ENCODE assay signal across 17 cellular contexts in the genomic region with DNA sequence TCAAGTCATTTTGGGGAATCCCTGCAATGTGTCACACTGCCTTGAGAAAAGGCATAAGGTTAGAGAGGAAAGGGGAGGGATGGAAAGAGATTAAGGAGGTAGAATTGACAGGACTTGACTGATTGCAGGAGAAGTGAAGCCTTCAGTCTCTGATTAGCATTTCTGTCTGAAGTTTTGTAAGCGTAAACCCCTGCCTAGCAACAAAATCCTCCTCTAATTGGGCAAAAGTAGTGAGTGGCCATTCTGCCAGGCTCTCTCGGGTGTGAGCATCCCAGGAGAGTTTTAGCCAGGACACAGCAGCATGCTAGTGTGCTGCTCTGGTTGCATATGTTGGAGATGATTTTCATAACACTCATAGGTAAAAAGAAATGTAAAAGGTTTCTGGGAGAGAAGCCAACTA.
DNase-seq lines count a peak whose midpoint lies in the region; TF ChIP-seq lines count a peak whose summit lies in the region.
"Had no signal": no experiment of that assay in that cellular context is flagged by ENCODE, and none has a peak within 500 bp of the region (broad histone marks: within the 10 kb centered on the region; RNA-seq: fewer than 3 reads in every experiment).

No MANE protein-coding gene starts in this region.

- H3K27ac ChIP-seq in OCI-LY3 (ENCODE audit: low read length) (no peak overlapping the region), mesendoderm (ENCODE audit: low read depth, low read length) (no peak overlapping the region)
- H3K27ac ChIP-seq: GM23248 had no signal

- no peak overlapping the region for H2BK120ac ChIP-seq in mesendoderm (ENCODE audit: low read depth, low read length)

- no peaks in the 10 kb centered on the region for H3K27me3 ChIP-seq in OCI-LY3 (ENCODE audit: low read depth, low read length)
- H3K27me3 ChIP-seq in mesendoderm (ENCODE audit: insufficient read depth, low read length, poor library complexity): no peaks in the 10 kb centered on the region

- H3K4me2 ChIP-seq in OCI-LY3 (ENCODE audit: low read length) (0 out of 2 replicates have a peak overlapping the region, but pooled peaks have one; percentile 7), mesendoderm (ENCODE audit: low read length) (no peak overlapping the region)

- H4K8ac ChIP-seq in mesendoderm (ENCODE audit: low read depth, low read length): no peak overlapping the region

- H2AFZ ChIP-seq in OCI-LY3 (ENCODE audit: low read depth, low read length): no peak overlapping the region
- H2AFZ ChIP-seq: GM23248 had no signal

- H3K4me3 ChIP-seq in OCI-LY3 (ENCODE audit: low read length): no peak overlapping the region
- no peak overlapping the region for H3K4me3 ChIP-seq in mesendoderm (ENCODE audit: low read length)
- H3K4me3 ChIP-seq: GM12878, GM23248, HAP-1 had no signal

- H3K9me3 ChIP-seq in OCI-LY3 (ENCODE audit: insufficient read depth, low read length): no peaks in the 10 kb centered on the region
- H3K9me3 ChIP-seq: HAP-1 had no signal

- no peak overlapping the region for H3K4ac ChIP-seq in mesendoderm (ENCODE audit: low read depth, low read length)

- no peak overlapping the region for H2BK15ac ChIP-seq in mesendoderm (replicated peaks; ENCODE audit: low read depth)

- no peak overlapping the region for H2BK5ac ChIP-seq in mesendoderm (ENCODE audit: low read length)

- H4K20me1 ChIP-seq in OCI-LY3 (ENCODE audit: insufficient read depth, low read length): no peaks in the 10 kb centered on the region

- H3K79me2 ChIP-seq in OCI-LY3 (ENCODE audit: low read length): no peaks in the 10 kb centered on the region
- no peaks in the 10 kb centered on the region for H3K79me2 ChIP-seq in mesendoderm (ENCODE audit: control insufficient read depth, insufficient read depth, low read length)

- no peak overlapping the region for H2AK5ac ChIP-seq in mesendoderm (ENCODE audit: low read length)

- H3K79me1 ChIP-seq in mesendoderm (ENCODE audit: low read length): no peaks in the 10 kb centered on the region

- no peak for TF ChIP-seq CTCF in OCI-LY3 (IDR thresholded peaks at IDR 0.05; ENCODE audit: low read depth, low read length)

- H3K36me3 ChIP-seq in OCI-LY3 (replicated peaks; ENCODE audit: low read depth, low read length) (no peaks in the 10 kb centered on the region), mesendoderm (ENCODE audit: control insufficient read depth, insufficient read depth, low read length) (no peaks in the 10 kb centered on the region)
- H3K36me3 ChIP-seq: HAP-1 had no signal

- H3K9ac ChIP-seq in OCI-LY3 (ENCODE audit: low read length): no peak overlapping the region
- no peak overlapping the region for H3K9ac ChIP-seq in mesendoderm (ENCODE audit: low read length)
- H3K9ac ChIP-seq: GM23248 had no signal

- H3K56ac ChIP-seq in mesendoderm (ENCODE audit: low read length): no peak overlapping the region

- no peak overlapping the region for H3K18ac ChIP-seq in mesendoderm (ENCODE audit: low read length)

- DNase-seq in DMS79 (lab: John Stamatoyannopoulos, UW) (peak; percentile 43), NCI-H1105 treated with DMSO at 0.1 percent for 48 hours (lab: John Stamatoyannopoulos, UW) (peak; percentile 94), mesendoderm (peak; percentile 64), NCI-H2107 treated with DMSO at 0.1 percent for 48 hours (lab: John Stamatoyannopoulos, UW; ENCODE audit: unreplicated experiment) (no peak), NCI-H526 treated with DMSO at 0.1 percent for 48 hours (lab: John Stamatoyannopoulos, UW) (no peak), NCI-H1417 (lab: John Stamatoyannopoulos, UW) (no peak)
- DNase-seq: 8988T; GM23248; KBM-7; NCI-H1092; NCI-H1694 treated with DMSO at 0.1 percent for 48 hours; NCI-H2081 treated with DMSO at 0.1 percent for 48 hours; NK-92 treated with Interleukin-12 subunit alpha and Interleukin-12 subunit beta, amount 100 ng/mL, for 24 hours; OCI-M1 had no signal

- H3K4me1 ChIP-seq in OCI-LY3 (ENCODE audit: low read length) (peaks cover 23% of the 10 kb centered on the region), mesendoderm (ENCODE audit: control insufficient read depth, low read depth, low read length) (no peaks in the 10 kb centered on the region)

- no peak overlapping the region for H4K5ac ChIP-seq in mesendoderm (ENCODE audit: low read length)

- no CpG with 5 or more reads among the region's 2 CpGs for WGBS in mesendoderm (ENCODE audit: extremely low coverage, insufficient coverage, low lambda C conversion rate)

- H3K23ac ChIP-seq in mesendoderm (ENCODE audit: low read length): no peak overlapping the region

Comparison
In these comparisons a context has a peak if more than half of its experiments do, and no peak if none do; other contexts are left out.
1. DNase-seq: peak in DMS79 (single experiment), NCI-H1105 treated with DMSO at 0.1 percent for 48 hours (single experiment) and mesendoderm (single experiment); none in NCI-H2107 treated with DMSO at 0.1 percent for 48 hours (single experiment), NCI-H526 treated with DMSO at 0.1 percent for 48 hours (single experiment) and NCI-H1417 (0 of 3).